Comparison of ENCODE assay signal across 15 cellular contexts in the genomic region with DNA sequence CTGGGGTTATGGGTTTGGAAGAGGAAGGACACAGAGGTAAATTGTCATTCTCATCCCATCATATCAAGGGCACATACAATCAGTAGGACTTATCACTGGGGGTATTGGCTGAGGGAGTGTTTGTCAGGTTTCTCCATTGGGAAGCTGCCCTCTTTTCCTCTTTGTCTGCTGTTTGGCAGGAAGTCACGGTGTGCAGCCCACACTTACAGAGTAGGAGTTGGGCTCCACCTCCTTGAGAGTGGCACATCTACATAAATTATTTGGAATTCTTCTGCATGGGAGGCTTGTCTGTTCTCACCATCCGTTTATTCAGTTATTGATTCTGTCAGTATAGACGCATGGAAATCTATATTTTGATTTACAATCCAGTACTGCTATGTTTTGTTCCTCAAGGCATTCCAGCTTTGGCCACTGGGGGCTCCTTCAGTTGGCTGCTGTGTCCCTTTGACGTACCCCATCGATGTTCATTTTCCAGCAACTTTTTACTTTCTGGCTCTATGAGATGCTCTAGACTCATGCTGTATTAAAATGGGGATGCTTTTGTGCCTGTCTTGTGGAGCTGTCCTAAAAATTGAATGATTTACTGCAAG.
DNase-seq lines count a peak whose midpoint lies in the region; ATAC-seq, FAIRE-seq and TF ChIP-seq lines count a peak whose summit lies in the region.
"Had no signal": no experiment of that assay in that cellular context is flagged by ENCODE, and none has a peak within 500 bp of the region (broad histone marks: within the 10 kb centered on the region; RNA-seq: fewer than 3 reads in every experiment).

No MANE protein-coding gene starts in this region.

- no peak; the same call in 2 of the 3 replicates for ATAC-seq in GM12878
- ATAC-seq in stimulated activated memory B cell treated with anti-CD40 and anti-IgM and Interleukin-4, amounts not matched to agents 10 μg/mL and 1 μg/mL and 100 μg/mL, for 72 hours = no peak
- no peak for ATAC-seq in HG03175 (IDR thresholded peaks at IDR 0.05; ENCODE audit: unreplicated experiment)

- no peaks in the 10 kb centered on the region for H3K4me1 Mint-ChIP-seq in mesothelial cell of epicardium
- H3K4me1 Mint-ChIP-seq in stimulated activated memory B cell treated with anti-CD40 and anti-IgM and Interleukin-4, amounts not matched to agents 10 μg/mL and 1 μg/mL and 100 μg/mL, for 72 hours = no peaks in the 10 kb centered on the region
- H3K4me1 Mint-ChIP-seq: IgD-negative memory B cell had no signal

- H3K9me3 Mint-ChIP-seq in mesothelial cell of epicardium = no peaks in the 10 kb centered on the region
- H3K9me3 Mint-ChIP-seq in stimulated activated memory B cell treated with anti-CD40 and anti-IgM and Interleukin-4, amounts not matched to agents 10 μg/mL and 1 μg/mL and 100 μg/mL, for 72 hours = peaks cover 3% of the 10 kb centered on the region
- H3K9me3 Mint-ChIP-seq: CD4-positive, alpha-beta memory T cell had no signal

- RAD21 ChIA-PET in GM12878 (lab: Charles Lee; ENCODE audit: unreplicated experiment) = no interaction called here

- in situ Hi-C loops in GM12878 (cut with MboI) = no loop called here

- DNase-seq in BJ (ENCODE audit: low read depth) (no peak), HT-29 (ENCODE audit: low spot score) (peak; percentile 25), GM12878 (ENCODE audit: low read depth, low spot score) (no peak), mesothelial cell of epicardium (ENCODE audit: low spot score in 2 of 2, unreplicated experiment in 2 of 2) (no peak), NCI-H1417 (lab: John Stamatoyannopoulos, UW) (no peak), MV-4-11 (lab: John Stamatoyannopoulos, UW) (no peak)
- DNase-seq: CD4-positive, alpha-beta memory T cell; GM23248; stimulated activated CD8-positive, alpha-beta memory T cell treated with anti-CD3 and anti-CD28 coated beads, Interleukin-4, amount 100 ng/mL, for 48 hours had no signal

- POLR2A ChIA-PET in BJ (lab: Charles Lee) = no interaction called here
- POLR2A ChIA-PET in GM12878 (lab: Charles Lee) = no interaction called here

- no peaks in the 10 kb centered on the region for H3K79me2 ChIP-seq in GM12878 (ENCODE audit: control insufficient read depth, insufficient read depth, low read length)

- peaks cover 65% of the 10 kb centered on the region for H3K27me3 Mint-ChIP-seq in mesothelial cell of epicardium (ENCODE audit: low read depth)
- no peaks in the 10 kb centered on the region for H3K27me3 Mint-ChIP-seq in stimulated activated memory B cell treated with anti-CD40 and anti-IgM and Interleukin-4, amounts not matched to agents 10 μg/mL and 1 μg/mL and 100 μg/mL, for 72 hours
- H3K27me3 Mint-ChIP-seq: CD4-positive, alpha-beta memory T cell; IgD-negative memory B cell had no signal

- TF ChIP-seq RAD21 in GM12878 (IDR thresholded peaks at IDR 0.05; ENCODE audit: insufficient read depth, low read depth, low read length) = no peak

- H3K4me3 ChIP-seq in BJ (ENCODE audit: low read depth, low read length) (no peak overlapping the region), GM12878 (no peak overlapping the region)
- H3K4me3 ChIP-seq: ascending aorta, GM23248 had no signal

- H3K36me3 ChIP-seq in BJ (ENCODE audit: control insufficient read depth, insufficient read depth, low read length) = no peaks in the 10 kb centered on the region
- no peaks in the 10 kb centered on the region for H3K36me3 ChIP-seq in GM12878 (ENCODE audit: control insufficient read depth in 2 of 2, insufficient read depth in 2 of 2, low read length in 1 of 2)
- H3K36me3 ChIP-seq: ascending aorta had no signal

- no peak for FAIRE-seq in GM12878 (lab: Jason Lieb, UNC)
- FAIRE-seq: GM19239 had no signal

- no peak overlapping the region for H3K4me2 ChIP-seq in GM12878 (ENCODE audit: control insufficient read depth, insufficient read depth)

- H3K4me3 Mint-ChIP-seq in mesothelial cell of epicardium = no peak overlapping the region
- H3K4me3 Mint-ChIP-seq in stimulated activated memory B cell treated with anti-CD40 and anti-IgM and Interleukin-4, amounts not matched to agents 10 μg/mL and 1 μg/mL and 100 μg/mL, for 72 hours = no peak overlapping the region
- H3K4me3 Mint-ChIP-seq: CD4-positive, alpha-beta memory T cell; IgD-negative memory B cell had no signal

- H3K9ac ChIP-seq in GM12878 (ENCODE audit: control insufficient read depth, insufficient read depth, low read length) = no peak overlapping the region
- H3K9ac ChIP-seq: GM23248 had no signal

- H3K4me1 ChIP-seq in GM12878 (ENCODE audit: control insufficient read depth, insufficient read depth, low read length) = no peaks in the 10 kb centered on the region

- no peak for TF ChIP-seq POLR2A in GM12878 (IDR thresholded peaks at IDR 0.05; ENCODE audit: low read depth, low read length)

- H3K27ac ChIP-seq in GM12878 (ENCODE audit: control insufficient read depth, insufficient read depth) = no peak overlapping the region
- H3K27ac ChIP-seq: ascending aorta, epithelial cell of prostate, GM23248 had no signal

- TF ChIP-seq EP300 in GM12878 (IDR thresholded peaks at IDR 0.05; ENCODE audit: borderline replicate concordance in 1 of 2, control insufficient read depth in 1 of 2, low read depth in 2 of 2, low read length in 2 of 2) = no peak

- SMC1A ChIA-PET in GM12878 (lab: Charles Lee; ENCODE audit: uncharacterized antibody, unreplicated experiment) = interaction anchor here (0.6 kb wide), 1 partner anchor 347 kb away, joined by 3 read pairs; no protein-coding TSS in a partner anchor

- WGBS in GM12878 (ENCODE audit: insufficient coverage, insufficient replicate concordance, low lambda C conversion rate, missing lambda C conversion rate) = 35% methylated on average over 5 of the region's 5 CpGs

- no peak overlapping the region for H2AFZ ChIP-seq in GM12878 (ENCODE audit: control insufficient read depth, low read depth, low read length)
- H2AFZ ChIP-seq: GM23248 had no signal

- BruUV-seq in GM12878 (replicated peaks; lab: Mats Ljungman, UMichigan) = no TSS peak

- no peak overlapping the region for H3K27ac Mint-ChIP-seq in mesothelial cell of epicardium
- no peak overlapping the region for H3K27ac Mint-ChIP-seq in stimulated activated memory B cell treated with anti-CD40 and anti-IgM and Interleukin-4, amounts not matched to agents 10 μg/mL and 1 μg/mL and 100 μg/mL, for 72 hours
- H3K27ac Mint-ChIP-seq: CD4-positive, alpha-beta memory T cell; IgD-negative memory B cell had no signal

- TF ChIP-seq CTCF in BJ (IDR thresholded peaks at IDR 0.05; ENCODE audit: insufficient read depth, low read depth, low read length) (0 out of 2 replicates have a peak, but pooled peaks have one; percentile 17), GM12878 (IDR thresholded peaks at IDR 0.05 in 2 of 3, conservative IDR thresholded peaks at IDR 0.05 in 1 of 3; ENCODE audit: control insufficient read depth in 2 of 3, extremely low read depth in 1 of 3, insufficient read depth in 1 of 3, low read depth in 3 of 3, low read length in 3 of 3) (peak in 2 of 3 experiments; percentile 34 to 37; a peak in 2 of 6 replicates), mesothelial cell of epicardium (IDR thresholded peaks at IDR 0.05; ENCODE audit: unreplicated experiment) (peak; percentile 45)

- no peaks in the 10 kb centered on the region for H3K9me3 ChIP-seq in GM12878 (replicated peaks; ENCODE audit: control insufficient read depth, insufficient read depth, low read length)
- H3K9me3 ChIP-seq: ascending aorta had no signal

- no peaks in the 10 kb centered on the region for H3K27me3 ChIP-seq in BJ (ENCODE audit: control insufficient read depth, insufficient read depth, low read length)
- H3K27me3 ChIP-seq in GM12878 (replicated peaks in 1 of 2; ENCODE audit: control insufficient read depth in 2 of 2, insufficient read depth in 2 of 2, low read length in 1 of 2) = no peaks in the 10 kb centered on the region; a peak in 1 of 4 replicates
- H3K27me3 ChIP-seq: ascending aorta had no signal

- intact Hi-C loops in GM12878 (cut with micrococcal nuclease; ENCODE audit: unreplicated experiment) = no loop called here

- no peaks in the 10 kb centered on the region for H3K36me3 Mint-ChIP-seq in mesothelial cell of epicardium
- H3K36me3 Mint-ChIP-seq in stimulated activated memory B cell treated with anti-CD40 and anti-IgM and Interleukin-4, amounts not matched to agents 10 μg/mL and 1 μg/mL and 100 μg/mL, for 72 hours = no peaks in the 10 kb centered on the region
- H3K36me3 Mint-ChIP-seq: CD4-positive, alpha-beta memory T cell had no signal

- CTCF ChIA-PET in BJ (lab: Yijun Ruan, JAX) = interaction anchor here (1.0 kb wide), 1 partner anchor 9 kb away, joined by 3 read pairs; no protein-coding TSS in a partner anchor
- CTCF ChIA-PET in GM12878 (lab: Yijun Ruan, JAX) = no interaction called here

- no peaks in the 10 kb centered on the region for H4K20me1 ChIP-seq in GM12878 (ENCODE audit: control insufficient read depth, insufficient read depth)

TF ChIP-seq in GM12878, 131 proteins besides CTCF, POLR2A, EP300 and RAD21 (continues in another document):
- TF ChIP-seq NRF1 (conservative IDR thresholded peaks at IDR 0.05; ENCODE audit: low read depth, low read length) = no peak
- TF ChIP-seq, protein P1, sequence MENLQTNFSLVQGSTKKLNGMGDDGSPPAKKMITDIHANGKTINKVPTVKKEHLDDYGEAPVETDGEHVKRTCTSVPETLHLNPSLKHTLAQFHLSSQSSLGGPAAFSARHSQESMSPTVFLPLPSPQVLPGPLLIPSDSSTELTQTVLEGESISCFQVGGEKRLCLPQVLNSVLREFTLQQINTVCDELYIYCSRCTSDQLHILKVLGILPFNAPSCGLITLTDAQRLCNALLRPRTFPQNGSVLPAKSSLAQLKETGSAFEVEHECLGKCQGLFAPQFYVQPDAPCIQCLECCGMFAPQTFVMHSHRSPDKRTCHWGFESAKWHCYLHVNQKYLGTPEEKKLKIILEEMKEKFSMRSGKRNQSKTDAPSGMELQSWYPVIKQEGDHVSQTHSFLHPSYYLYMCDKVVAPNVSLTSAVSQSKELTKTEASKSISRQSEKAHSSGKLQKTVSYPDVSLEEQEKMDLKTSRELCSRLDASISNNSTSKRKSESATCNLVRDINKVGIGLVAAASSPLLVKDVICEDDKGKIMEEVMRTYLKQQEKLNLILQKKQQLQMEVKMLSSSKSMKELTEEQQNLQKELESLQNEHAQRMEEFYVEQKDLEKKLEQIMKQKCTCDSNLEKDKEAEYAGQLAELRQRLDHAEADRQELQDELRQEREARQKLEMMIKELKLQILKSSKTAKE (IDR thresholded peaks at IDR 0.05; ENCODE audit: low read depth, poor library complexity, severe bottlenecking) = no peak
